24 cellular contexts compared by ENCODE assay signal in genomic region chr4:177348348-177348747, GRCh38.
"Had no signal": no experiment of that assay in that cellular context is flagged by ENCODE, and none has a peak within 500 bp of the region (broad histone marks: within the 10 kb centered on the region; RNA-seq: fewer than 3 reads in every experiment).

No MANE protein-coding gene starts in this region.

- DNase-seq: activated CD4-positive, alpha-beta T cell treated with anti-CD3 and anti-CD28 coated beads for 36 hours; activated CD4-positive, alpha-beta T cell treated with anti-CD3 and anti-CD28 coated beads, Interleukin-2, amount 50 U/mL, for 1 hour; activated CD4-positive, alpha-beta T cell treated with anti-CD3 and anti-CD28 coated beads, Interleukin-2, amount 50 U/mL, for 48 hours; activated CD4-positive, CD25-positive, alpha-beta regulatory T cell; activated CD4-positive, CD25-positive, alpha-beta regulatory T cell treated with anti-CD3 and anti-CD28 coated beads, Interleukin-2, amount 50 U/mL, for 72 hours; activated CD8-positive, alpha-beta memory T cell treated with anti-CD3 and anti-CD28 coated beads for 24 hours; activated CD8-positive, alpha-beta T cell treated with anti-CD3 and anti-CD28 coated beads for 36 hours; activated effector memory CD4-positive, alpha-beta T cell treated with anti-CD3 and anti-CD28 coated beads, Interleukin-2, amount 50 U/mL, for 16 hours; activated naive CD4-positive, alpha-beta T cell treated with anti-CD3 and anti-CD28 coated beads, Interleukin-2, amount 50 U/mL, for 16 hours; activated T-cell treated with anti-CD3 and anti-CD28 coated beads, Interleukin-2, amount 50 U/mL, for 4 hours; amniotic stem cell; anterior cingulate cortex; brain microvascular endothelial cell; dorsolateral prefrontal cortex; effector memory CD4-positive, alpha-beta T cell; endodermal cell; foreskin fibroblast; head of caudate nucleus; T-helper 2 cell had no signal

- ATAC-seq: activated CD4-positive, alpha-beta T cell treated with anti-CD3 and anti-CD28 coated beads for 36 hours; activated CD8-positive, alpha-beta T cell treated with anti-CD3 and anti-CD28 coated beads for 36 hours; activated T-cell treated with anti-CD3 and anti-CD28 coated beads, Interleukin-2, amount 50 U/mL, for 4 hours; esophagus mucosa had no signal

- H3K27ac ChIP-seq: brain microvascular endothelial cell, coronary artery, dorsolateral prefrontal cortex had no signal

- H3K4me3 ChIP-seq: coronary artery, dorsolateral prefrontal cortex had no signal

- H3K36me3 ChIP-seq: brain microvascular endothelial cell had no signal

- H3K27me3 ChIP-seq: brain microvascular endothelial cell, dorsolateral prefrontal cortex had no signal

- FAIRE-seq: astrocyte, bronchial epithelial cell, frontal cortex had no signal
